Comparison of ENCODE assay signal across 1 cellular context in genomic region chr21:42051788-42052187, GRCh38.
TF ChIP-seq lines count a peak whose summit lies in the region.

No MANE protein-coding gene starts in this region.

TF ChIP-seq in K562, 482 proteins besides CTCF, POLR2A, EP300 and RAD21 (continued from another document and continues in another):
- TF ChIP-seq ZHX1 (conservative IDR thresholded peaks at IDR 0.05; ENCODE audit: low read length) (no peak), ZNF407 (IDR thresholded peaks at IDR 0.05; ENCODE audit: low read depth) (no peak), NUFIP1 (IDR thresholded peaks at IDR 0.05; ENCODE audit: partially characterized antibody) (no peak), CBX8 (IDR thresholded peaks at IDR 0.05; ENCODE audit: borderline replicate concordance, extremely low read depth, low read depth, low read length, poor library complexity, severe bottlenecking) (no peak), GABPB2 (CRISPR knock-in tag; conservative IDR thresholded peaks at IDR 0.05) (no peak), CSDE1 (IDR thresholded peaks at IDR 0.05) (no peak), L3MBTL2 (IDR thresholded peaks at IDR 0.05) (no peak), ZNF133 (CRISPR knock-in tag; IDR thresholded peaks at IDR 0.05) (no peak), EZH2 (IDR thresholded peaks at IDR 0.05; ENCODE audit: borderline replicate concordance, low read depth, low read length) (no peak), CBX5 (IDR thresholded peaks at IDR 0.05; ENCODE audit: borderline replicate concordance, low read depth) (no peak), ZNF12 (CRISPR knock-in tag; IDR thresholded peaks at IDR 0.05) (no peak), MBD1 (CRISPR knock-in tag; IDR thresholded peaks at IDR 0.05) (no peak), NKRF (IDR thresholded peaks at IDR 0.05; ENCODE audit: borderline replicate concordance) (no peak), RBM34 (IDR thresholded peaks at IDR 0.05; ENCODE audit: borderline replicate concordance, insufficient read depth, low read length) (no peak), NFYB (IDR thresholded peaks at IDR 0.05; ENCODE audit: extremely low read depth, insufficient read length) (no peak), MEIS2 (IDR thresholded peaks at IDR 0.05; ENCODE audit: partially characterized antibody) (peak; percentile 46), ARID3B (CRISPR knock-in tag; IDR thresholded peaks at IDR 0.05; ENCODE audit: borderline replicate concordance) (no peak), ZNF395 (CRISPR knock-in tag; IDR thresholded peaks at IDR 0.05) (no peak), PTTG1 (tag; IDR thresholded peaks at IDR 0.05; ENCODE audit: low read depth) (no peak), NELFE (IDR thresholded peaks at IDR 0.05; ENCODE audit: insufficient read depth, insufficient read length) (no peak), NONO (IDR thresholded peaks at IDR 0.05; ENCODE audit: low read depth in 2 of 2, low read length in 1 of 2) (no peak), PML (IDR thresholded peaks at IDR 0.05; ENCODE audit: low read length) (peak; percentile 82), HDAC3 (IDR thresholded peaks at IDR 0.05; ENCODE audit: borderline replicate concordance, partially characterized antibody) (no peak), ZNF143 (CRISPR knock-in tag; IDR thresholded peaks at IDR 0.05) (no peak), ZNF398 (CRISPR knock-in tag; IDR thresholded peaks at IDR 0.05) (no peak), ESRRA (IDR thresholded peaks at IDR 0.05; ENCODE audit: borderline replicate concordance, low read depth) (peak; percentile 86; the same call in 1 of the 2 replicates), ZNF57 (CRISPR knock-in tag; IDR thresholded peaks at IDR 0.05) (no peak), ATF3 (IDR thresholded peaks at IDR 0.05) (peak; percentile 80; the same call in 1 of the 2 replicates), ATF3 (CRISPR knock-in tag; conservative IDR thresholded peaks at IDR 0.05) (no peak), ETV5 (CRISPR knock-in tag; IDR thresholded peaks at IDR 0.05; ENCODE audit: low read depth) (peak; percentile 94), NR2C2 (CRISPR knock-in tag; IDR thresholded peaks at IDR 0.05) (no peak), NR2C2 (tag; IDR thresholded peaks at IDR 0.05) (no peak; the same call in 1 of the 2 replicates), NCOA2 (IDR thresholded peaks at IDR 0.05; ENCODE audit: partially characterized antibody in 2 of 2) (no peak), ADNP (tag; IDR thresholded peaks at IDR 0.05) (no peak), DDX20 (tag; IDR thresholded peaks at IDR 0.05; ENCODE audit: low read depth) (no peak), FOXJ3 (CRISPR knock-in tag; IDR thresholded peaks at IDR 0.05) (no peak), ZNF586 (CRISPR knock-in tag; conservative IDR thresholded peaks at IDR 0.05) (no peak), SMAD4 (CRISPR knock-in tag; conservative IDR thresholded peaks at IDR 0.05) (peak; percentile 79)
